Comparison of ENCODE assay signal across 25 cellular contexts in genomic region chr3:174465177-174465576, GRCh38.
DNase-seq lines count a peak whose midpoint lies in the region; ATAC-seq, FAIRE-seq and TF ChIP-seq lines count a peak whose summit lies in the region.
"Had no signal": no experiment of that assay in that cellular context is flagged by ENCODE, and none has a peak within 500 bp of the region (broad histone marks: within the 10 kb centered on the region; RNA-seq: fewer than 3 reads in every experiment).

No MANE protein-coding gene starts in this region.

- DNase-seq in HepG2 (ENCODE audit: low spot score) (no peak), left lobe of liver (ENCODE audit: low spot score) (no peak), GM19240 (ENCODE audit: insufficient read length, low spot score) (no peak), DMS53 (lab: John Stamatoyannopoulos, UW) (no peak), COLO829 (ENCODE audit: low spot score) (no peak)
- DNase-seq: ACHN; BE2C; C1 segment of cervical spinal cord; Caco-2; Calu3; CD4-positive, alpha-beta memory T cell; CD4-positive, CD25-positive, alpha-beta regulatory T cell; CD8-positive, alpha-beta memory T cell; DMS79; DND-41; EL; GDM1 had no signal

- TF ChIP-seq CTCF in liver (IDR thresholded peaks at IDR 0.05; ENCODE audit: low read depth, low read length, missing input control) (no peak), HepG2 (CRISPR knock-in tag; IDR thresholded peaks at IDR 0.05) (no peak)

- H3K4me2 ChIP-seq in HepG2 (ENCODE audit: low read depth, low read length) = no peak overlapping the region
- H3K4me2 ChIP-seq: BLaER1 had no signal

- CTCF ChIA-PET in HepG2 (lab: Yijun Ruan, JAX; ENCODE audit: low intra/inter-chr PET ratio, low total read pairs) = no interaction called here

- POLR2A ChIA-PET in HepG2 (lab: Yijun Ruan, JAX) = no interaction called here

- H4K20me1 ChIP-seq in HepG2 (ENCODE audit: insufficient read depth, low read length) = no peaks in the 10 kb centered on the region
- H4K20me1 ChIP-seq: BLaER1 had no signal

- no peak overlapping the region for H2AFZ ChIP-seq in HepG2 (ENCODE audit: low read length)

- TF ChIP-seq RAD21 in liver (IDR thresholded peaks at IDR 0.05) (no peak), HepG2 (CRISPR knock-in tag; IDR thresholded peaks at IDR 0.05) (no peak)

- no TSS peak for BruUV-seq in HepG2 (replicated peaks; lab: Mats Ljungman, UMichigan)

- TF ChIP-seq POLR2A in HepG2 (IDR thresholded peaks at IDR 0.05; ENCODE audit: insufficient read depth in 1 of 2, low read depth in 2 of 2, low read length in 2 of 2) = no peak

- no peak overlapping the region for H3K4me3 ChIP-seq in liver (ENCODE audit: low read depth in 1 of 3, low read length in 3 of 3)
- no peak overlapping the region for H3K4me3 ChIP-seq in HepG2 (replicated peaks in 1 of 3; ENCODE audit: insufficient read depth in 1 of 3, low read depth in 2 of 3, low read length in 3 of 3)
- H3K4me3 ChIP-seq: BLaER1, GM12878 had no signal

- intact Hi-C loops in HepG2 (cut with micrococcal nuclease; ENCODE audit: unreplicated experiment) = no loop called here

- TF ChIP-seq EP300 in HepG2 (IDR thresholded peaks at IDR 0.05; ENCODE audit: low read depth in 2 of 2, low read length in 2 of 2) (no peak), HepG2 (CRISPR knock-in tag; IDR thresholded peaks at IDR 0.05; ENCODE audit: borderline replicate concordance) (no peak)

- no peak for FAIRE-seq in HepG2 (lab: Jason Lieb, UNC)
- peak; percentile 29 for FAIRE-seq in endometrium (lab: Jason Lieb, UNC)
- FAIRE-seq: D721Med, GM12878, GM12892, GM18507 had no signal

- H3K79me2 ChIP-seq in HepG2 (ENCODE audit: insufficient read depth, low read length) = no peaks in the 10 kb centered on the region

- H3K27ac ChIP-seq in liver (ENCODE audit: low read depth in 1 of 2, low read length in 2 of 2) = no peak overlapping the region
- H3K27ac ChIP-seq in HepG2 (ENCODE audit: extremely low read length, insufficient read depth, low read length) = no peak overlapping the region
- H3K27ac ChIP-seq: 22Rv1, BLaER1 had no signal

- H3K4me1 ChIP-seq in liver (ENCODE audit: control insufficient read depth in 4 of 4, insufficient read depth in 4 of 4, low read length in 3 of 4) (no peaks in the 10 kb centered on the region), HepG2 (ENCODE audit: insufficient read depth, low read length) (no peaks in the 10 kb centered on the region)
- H3K4me1 ChIP-seq: BE2C, BLaER1, Caco-2 had no signal

- no peaks in the 10 kb centered on the region for H3K36me3 ChIP-seq in liver (ENCODE audit: control insufficient read depth in 4 of 4, insufficient read depth in 3 of 4, low read depth in 1 of 4, low read length in 3 of 4)
- H3K36me3 ChIP-seq in HepG2 (replicated peaks in 1 of 2; ENCODE audit: control insufficient read depth in 1 of 2, insufficient read depth in 2 of 2, low read length in 2 of 2) = no peaks in the 10 kb centered on the region
- H3K36me3 ChIP-seq: BE2C, BLaER1 had no signal

- ATAC-seq in HepG2 (no peak), left lobe of liver (peak; percentile 46)
- ATAC-seq: GM12878 had no signal

- in situ Hi-C loops in HepG2 (cut with HindIII; ENCODE audit: extremely low pct_ligation_motif_present, low pct_unique_long_range_greater_than_20kb) = no loop called here

- H3K27me3 ChIP-seq in liver (ENCODE audit: control insufficient read depth in 4 of 4, insufficient read depth in 4 of 4, low read length in 3 of 4) (no peaks in the 10 kb centered on the region), HepG2 (ENCODE audit: control insufficient read depth in 1 of 2, insufficient read depth in 2 of 2, low read length in 2 of 2) (no peaks in the 10 kb centered on the region)
- H3K27me3 ChIP-seq: BE2C, BLaER1 had no signal

- WGBS in liver = 39% methylated on average over 3 of the region's 3 CpGs
- 1% methylated on average over 3 of the region's 3 CpGs for WGBS in HepG2 (ENCODE audit: low lambda C conversion rate)

- H3K9me3 ChIP-seq in liver (ENCODE audit: control insufficient read depth in 4 of 4, low read length in 3 of 4) = no peaks in the 10 kb centered on the region
- no peaks in the 10 kb centered on the region for H3K9me3 ChIP-seq in HepG2 (ENCODE audit: low read length)
- H3K9me3 ChIP-seq: BE2C, BLaER1, Caco-2 had no signal

- H3K9ac ChIP-seq in liver (ENCODE audit: low read depth in 1 of 2, low read length in 2 of 2) (no peak overlapping the region), HepG2 (ENCODE audit: insufficient read depth, low read depth, low read length) (no peak overlapping the region)
- H3K9ac ChIP-seq: BLaER1 had no signal

TF ChIP-seq in liver, 16 proteins besides CTCF, POLR2A, EP300 and RAD21:
- no peak for TF ChIP-seq GABPA (IDR thresholded peaks at IDR 0.05 in 1 of 2, conservative IDR thresholded peaks at IDR 0.05 in 1 of 2)
- TF ChIP-seq TAF1 (conservative IDR thresholded peaks at IDR 0.05) = no peak
- TF ChIP-seq EGR1 (IDR thresholded peaks at IDR 0.05; ENCODE audit: low read depth in 2 of 2) = no peak
- TF ChIP-seq FOXA2 (IDR thresholded peaks at IDR 0.05) = no peak
- TF ChIP-seq HNF4A (conservative IDR thresholded peaks at IDR 0.05) = peak; percentile 12 to 30

TF ChIP-seq in HepG2, 621 proteins besides CTCF, POLR2A, EP300 and RAD21:
- no peak for TF ChIP-seq FLYWCH1 (CRISPR knock-in tag; IDR thresholded peaks at IDR 0.05)
- no peak for TF ChIP-seq MED8 (CRISPR knock-in tag; IDR thresholded peaks at IDR 0.05; ENCODE audit: insufficient replicate concordance)
- no peak for TF ChIP-seq RNF219 (CRISPR knock-in tag; IDR thresholded peaks at IDR 0.05)
- TF ChIP-seq ZBTB39 (CRISPR knock-in tag; IDR thresholded peaks at IDR 0.05) = no peak
- no peak for TF ChIP-seq NR2F6 (IDR thresholded peaks at IDR 0.05)
- no peak for TF ChIP-seq NR2F6 (CRISPR knock-in tag; IDR thresholded peaks at IDR 0.05)
- TF ChIP-seq REL (CRISPR knock-in tag; conservative IDR thresholded peaks at IDR 0.05) = no peak
TF ChIP-seq in HepG2: peak in this region for 0.
